Comparison of ENCODE assay signal across 11 cellular contexts in genomic region chr11:82689347-82689746, GRCh38. TPM values are rescaled to one million over a fixed set of nuclear protein-coding genes. Genes with fewer than 3 reads are reported as not detected.
DNase-seq lines count a peak whose midpoint lies in the region; ATAC-seq, FAIRE-seq and TF ChIP-seq lines count a peak whose summit lies in the region.
"Not testable (repeated sequence)": the region's sequence is repeated elsewhere in the genome, so short reads cannot be mapped to it uniquely, and the experiment has no call there.
"Had no signal": no experiment of that assay in that cellular context is flagged by ENCODE, and none has a peak within 500 bp of the region (broad histone marks: within the 10 kb centered on the region; RNA-seq: fewer than 3 reads in every experiment).

No MANE protein-coding gene starts in this region.

- not testable (repeated sequence) for H3K4me1 Mint-ChIP-seq in astrocyte (ENCODE audit: low read depth, unreplicated experiment)

- intact Hi-C loops in psoas muscle (cut with DNase I) = not testable (repeated sequence)

- not testable (repeated sequence) for TF ChIP-seq CTCF in AG04450 (IDR thresholded peaks at IDR 0.05; ENCODE audit: low read depth, low read length); astrocyte (IDR thresholded peaks at IDR 0.05; ENCODE audit: insufficient read depth, low read depth, low read length); foreskin fibroblast (IDR thresholded peaks at IDR 0.05; ENCODE audit: low read depth, low read length); psoas muscle (IDR thresholded peaks at IDR 0.05)

- POLR2A ChIA-PET in AG04450 (lab: Yijun Ruan, JAX) = not testable (repeated sequence)

- H3K79me2 ChIP-seq in GM23248 (ENCODE audit: insufficient read depth); astrocyte (ENCODE audit: insufficient read depth, low read length): not testable (repeated sequence)

- not testable (repeated sequence) for H3K27me3 ChIP-seq in AG04450 (ENCODE audit: control insufficient read depth, insufficient read depth, low read length); astrocyte (ENCODE audit: insufficient read depth, low read length); ectodermal cell (ENCODE audit: control insufficient read depth, insufficient read depth, low read length, poor library complexity, severe bottlenecking); psoas muscle (ENCODE audit: insufficient read depth in 3 of 3, low read length in 2 of 3)
- H3K27me3 ChIP-seq in GM23248 (replicated peaks; ENCODE audit: insufficient read depth) = peaks cover 18% of the 10 kb centered on the region

- not testable (repeated sequence) for H2AFZ ChIP-seq in GM23248; astrocyte (ENCODE audit: low read depth, low read length)

- H3K36me3 ChIP-seq in GM23248 (ENCODE audit: low read depth); astrocyte (ENCODE audit: insufficient read depth, low read length); ectodermal cell (ENCODE audit: control insufficient read depth, insufficient read depth, low read length); psoas muscle (ENCODE audit: insufficient read depth in 1 of 2, low read depth in 1 of 2): not testable (repeated sequence)

- H3K9me3 Mint-ChIP-seq in astrocyte (ENCODE audit: unreplicated experiment) = not testable (repeated sequence)

- H3F3A ChIP-seq in GM23248 (ENCODE audit: insufficient read depth) = not testable (repeated sequence)

- CTCF ChIA-PET in AG04450 (lab: Charles Lee) = not testable (repeated sequence)

- H3K27ac Mint-ChIP-seq in astrocyte (ENCODE audit: unreplicated experiment) = not testable (repeated sequence)

- H3K4me3 Mint-ChIP-seq in astrocyte (ENCODE audit: unreplicated experiment) = not testable (repeated sequence)

- 79 to 80% methylated on average over 19 of the region's 23 CpGs for WGBS in GM23248 (ENCODE audit: low coverage in 1 of 2, low lambda C conversion rate in 2 of 2, missing lambda C conversion rate in 2 of 2), 2 experiments
- 96 to 98% methylated on average over 21 of the region's 23 CpGs for WGBS in ectodermal cell, 2 experiments
- 93 to 99% (median 95%) methylated on average over 16 to 22 of the region's 23 CpGs for WGBS in psoas muscle, 3 donors

- H3K36me3 Mint-ChIP-seq in astrocyte (ENCODE audit: low read depth, unreplicated experiment) = not testable (repeated sequence)

- not testable (repeated sequence) for H3K4me2 ChIP-seq in GM23248 (ENCODE audit: unreplicated experiment); astrocyte (ENCODE audit: low read length)

- not testable (repeated sequence) for FAIRE-seq in astrocyte (lab: Jason Lieb, UNC)

- ATAC-seq in psoas muscle = not testable (repeated sequence)

- H3K9ac ChIP-seq in GM23248; astrocyte (ENCODE audit: low read length): not testable (repeated sequence)

- H3K9me3 ChIP-seq in AG04450 (ENCODE audit: control insufficient read depth, insufficient read depth, low read length); GM23248 (ENCODE audit: low read depth); astrocyte (ENCODE audit: insufficient read depth, low read depth, low read length); ectodermal cell (ENCODE audit: control insufficient read depth, low read length); psoas muscle: not testable (repeated sequence)

- not testable (repeated sequence) for H3K4me1 ChIP-seq in GM23248 (ENCODE audit: insufficient read depth); astrocyte (ENCODE audit: insufficient read depth, low read length); ectodermal cell (ENCODE audit: control insufficient read depth, insufficient read depth, low read length); psoas muscle

- in situ Hi-C loops in GM23248 (cut with MboI) = loop anchor here (25.0 kb wide), 1 partner anchor 1123 kb away; no protein-coding TSS in a partner anchor

- not testable (repeated sequence) for H4K20me1 ChIP-seq in GM23248 (ENCODE audit: insufficient read depth); astrocyte (ENCODE audit: insufficient read depth, low read length)

- H3K4me3 ChIP-seq in AG04450 (ENCODE audit: low read depth, low read length) = peak overlapping the region; percentile 45
- peak overlapping the region; percentile 55; the same call in 1 of the 2 replicates for H3K4me3 ChIP-seq in GM23248
- peak overlapping the region; percentile 46 for H3K4me3 ChIP-seq in Jurkat, Clone E6-1 (ENCODE audit: low read length)
- H3K4me3 ChIP-seq in astrocyte (ENCODE audit: insufficient read depth, low read depth, low read length) = peak overlapping the region; percentile 10
- peak overlapping the region; percentile 5 for H3K4me3 ChIP-seq in ectodermal cell (ENCODE audit: insufficient read depth, low read depth, low read length)
- H3K4me3 ChIP-seq in foreskin fibroblast (ENCODE audit: low read depth in 1 of 2, low read length in 2 of 2) = peak overlapping the region; percentile 17 to 47
- peak overlapping the region; percentile 28 for H3K4me3 ChIP-seq in psoas muscle

- not testable (repeated sequence) for H3K9me2 ChIP-seq in GM23248 (ENCODE audit: insufficient read depth)

- not testable (repeated sequence) for H3K27me3 Mint-ChIP-seq in astrocyte (ENCODE audit: low read depth, unreplicated experiment)

- DNase-seq in AG04450 (ENCODE audit: low read depth, low spot score); GM23248; Jurkat, Clone E6-1 (ENCODE audit: low read depth, low spot score); astrocyte (ENCODE audit: low read depth); foreskin fibroblast; psoas muscle: not testable (repeated sequence)

- H3K27ac ChIP-seq in AG04450 (ENCODE audit: low read depth, low read length); GM23248; astrocyte (ENCODE audit: low read depth, low read length); ectodermal cell (ENCODE audit: insufficient read depth, low read depth, low read length, poor library complexity, severe bottlenecking); psoas muscle: not testable (repeated sequence)

RNA-seq across cellular contexts. Expression of gene FAM181B, which starts 44.3 kb away (rescaled TPM):
- polyA plus RNA-seq in AG04450 (2011; rRNA removed) = not detected in 2 replicates
- polyA minus RNA-seq in AG04450 (2011; rRNA and poly(A)+ RNA removed) = not detected in 2 replicates
- not detected in 2 replicates for total RNA-seq in GM23248 (2014; rRNA removed; shearing (Covaris generic))
- polyA plus RNA-seq in GM23248 (2016; fragmentation: Nextera tagmentation; extraction: Ambion mirVana) = not detected in 2 replicates
- not detected for polyA plus RNA-seq in Jurkat, Clone E6-1 (2012; ENCODE audit: insufficient read depth, insufficient read length)
- total RNA-seq in astrocyte = 0.11 and 0.17 TPM in 2 replicates
- 3.5 TPM for polyA plus RNA-seq in ectodermal cell (2013, experiment 1 of 4)
- 3.7 TPM for polyA plus RNA-seq in ectodermal cell (2013, experiment 2 of 4)
- 3.9 TPM for polyA plus RNA-seq in ectodermal cell (2013, experiment 3 of 4)
- polyA plus RNA-seq in ectodermal cell (2013, experiment 4 of 4) = 4.1 TPM
- total RNA-seq in psoas muscle = under 1 TPM; 0.06 to 0.14 (median 0.08) TPM
- polyA plus RNA-seq in psoas muscle = under 1 TPM; 0.03 to 0.04 (median 0.03) TPM
- total RNA-seq: CD8-positive, alpha-beta memory T cell; K562; MCF 10A had no signal
- polyA plus RNA-seq: CD14-positive monocyte; CD8-positive, alpha-beta memory T cell had no signal

Comparison
In these comparisons a context has a peak if more than half of its experiments do, and no peak if none do; other contexts are left out.
1. H3K4me3 ChIP-seq: peak in every context shown above with its lines; median percentile 55 in GM23248; 46 in Jurkat, Clone E6-1; 45 in AG04450; 32 in foreskin fibroblast; 28 in psoas muscle; 10 in astrocyte; 5 in ectodermal cell.